ENCODE assay signal across 8 cellular contexts in the genomic region with DNA sequence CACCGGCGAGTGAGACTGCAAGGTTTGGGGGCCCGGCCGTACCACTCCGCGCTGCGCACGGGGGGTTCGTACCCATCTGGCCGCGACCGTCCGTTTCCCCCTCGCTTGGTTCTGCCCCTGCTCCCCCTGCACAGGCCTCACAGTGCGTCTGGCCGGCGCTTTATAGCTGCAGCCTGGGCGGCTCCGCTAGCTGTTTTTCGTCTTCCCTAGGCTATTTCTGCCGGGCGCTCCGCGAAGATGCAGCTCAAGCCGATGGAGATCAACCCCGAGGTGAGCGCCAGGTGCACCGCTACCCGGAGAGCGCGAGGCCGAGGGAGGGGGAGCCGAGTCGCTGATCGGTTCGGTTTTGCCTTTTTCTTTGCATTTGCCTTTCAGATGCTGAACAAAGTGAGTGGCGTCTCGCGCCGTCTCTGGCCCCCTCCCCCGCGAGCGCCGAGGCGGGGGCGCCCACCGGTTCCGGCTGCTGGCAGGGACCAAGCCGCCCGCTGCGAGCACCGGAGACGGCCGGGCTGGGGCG. TPM values are rescaled to one million over a fixed set of nuclear protein-coding genes. Genes with fewer than 3 reads are reported as not detected.
DNase-seq lines count a peak whose midpoint lies in the region; ATAC-seq and TF ChIP-seq lines count a peak whose summit lies in the region.

A gene (plus strand): TSS at position 189 of the 517 bp plus-strand sequence. CDS start 49 bp downstream, at position 238.

- H3K9ac ChIP-seq in NT2/D1 (ENCODE audit: insufficient read length, low read depth): peak within 1 kb of the TSS; percentile 86
- peak within 1 kb of the TSS in 1 of 3 donors; percentile 58 for H3K9ac ChIP-seq in skeletal muscle tissue (ENCODE audit: low read depth in 1 of 3, low read length in 3 of 3)

- H3K27me3 ChIP-seq in NT2/D1 (ENCODE audit: insufficient read depth, insufficient read length) (no peaks in the 10 kb centered on the region), skeletal muscle tissue (ENCODE audit: control insufficient read depth in 3 of 3, insufficient read depth in 3 of 3, low read length in 3 of 3) (peaks cover 12 to 19% (median 16%) of the 10 kb centered on the region in 3 donors)

- peak; percentile 93 for TF ChIP-seq POLR2A in GM18526 (IDR thresholded peaks at IDR 0.05; ENCODE audit: extremely low read depth, insufficient read length)

- H3K27ac ChIP-seq in skeletal muscle tissue (ENCODE audit: low read depth, low read length): no peak within 1 kb of the TSS

- peak; percentile 60 for ATAC-seq in HG03520 (IDR thresholded peaks at IDR 0.05; ENCODE audit: unreplicated experiment)

- H3K4me3 ChIP-seq in AG09309 (ENCODE audit: control insufficient read depth, low read depth, low read length): peak within 1 kb of the TSS; percentile 53
- peak within 1 kb of the TSS; percentile 81 for H3K4me3 ChIP-seq in NT2/D1 (ENCODE audit: insufficient read length, low read depth)
- H3K4me3 ChIP-seq in skeletal muscle tissue (ENCODE audit: low read length in 3 of 3): peak within 1 kb of the TSS; percentile 54 to 64 (median 60)

- DNase-seq in AG09309 (ENCODE audit: low read depth): peak; percentile 41
- DNase-seq in NT2/D1 (ENCODE audit: low read depth, low spot score): peak; percentile 86
- peak; percentile 81 for DNase-seq in cerebellum (ENCODE audit: low spot score)
- peak; percentile 96 for DNase-seq in iris pigment epithelial cell (ENCODE audit: low read depth)
- DNase-seq in AML-193 (lab: John Stamatoyannopoulos, UW): no peak

- H3K4me1 ChIP-seq in NT2/D1 (ENCODE audit: insufficient read depth, insufficient read length): no peaks in the 10 kb centered on the region
- peaks cover 8 to 14% (median 13%) of the 10 kb centered on the region in 3 donors for H3K4me1 ChIP-seq in skeletal muscle tissue (ENCODE audit: control insufficient read depth in 3 of 3, insufficient read depth in 3 of 3, low read length in 3 of 3)

- H3K9me3 ChIP-seq in NT2/D1 (ENCODE audit: insufficient read depth, low read length) (no peaks in the 10 kb centered on the region), skeletal muscle tissue (ENCODE audit: control insufficient read depth in 3 of 3, low read length in 3 of 3) (no peaks in the 10 kb centered on the region)

- no peak for TF ChIP-seq CTCF in AG09309 (IDR thresholded peaks at IDR 0.05; ENCODE audit: control insufficient read depth, insufficient read depth, low read depth, low read length, missing control alignments)

- peaks cover 44% of the 10 kb centered on the region for H3K36me3 ChIP-seq in NT2/D1 (ENCODE audit: insufficient read depth, insufficient read length, low read length)
- H3K36me3 ChIP-seq in skeletal muscle tissue (ENCODE audit: control insufficient read depth in 3 of 3, insufficient read depth in 3 of 3, low read length in 3 of 3): no peaks in the 10 kb centered on the region

RNA-seq across cellular contexts. Expression of the gene that starts here (rescaled TPM):
- 554 TPM for total RNA-seq in cerebellum
- 12.5 TPM for total RNA-seq in skeletal muscle tissue

Comparison
In these comparisons a context has a peak if more than half of its experiments do, and no peak if none do; other contexts are left out.
1. RNA of the gene that starts here (total RNA-seq): 554 TPM in cerebellum (single experiment); 12.5 TPM in skeletal muscle tissue (single experiment); every median in the first group is over 10 times any median in the second.
2. DNase-seq: peak in AG09309 (single experiment), NT2/D1 (single experiment), cerebellum (single experiment) and iris pigment epithelial cell (single experiment); none in AML-193 (0 of 2).
3. Peak in every context shown above with its lines, with median percentiles within 50 percentile points of each other: H3K4me3 ChIP-seq.